In the genomic region with DNA sequence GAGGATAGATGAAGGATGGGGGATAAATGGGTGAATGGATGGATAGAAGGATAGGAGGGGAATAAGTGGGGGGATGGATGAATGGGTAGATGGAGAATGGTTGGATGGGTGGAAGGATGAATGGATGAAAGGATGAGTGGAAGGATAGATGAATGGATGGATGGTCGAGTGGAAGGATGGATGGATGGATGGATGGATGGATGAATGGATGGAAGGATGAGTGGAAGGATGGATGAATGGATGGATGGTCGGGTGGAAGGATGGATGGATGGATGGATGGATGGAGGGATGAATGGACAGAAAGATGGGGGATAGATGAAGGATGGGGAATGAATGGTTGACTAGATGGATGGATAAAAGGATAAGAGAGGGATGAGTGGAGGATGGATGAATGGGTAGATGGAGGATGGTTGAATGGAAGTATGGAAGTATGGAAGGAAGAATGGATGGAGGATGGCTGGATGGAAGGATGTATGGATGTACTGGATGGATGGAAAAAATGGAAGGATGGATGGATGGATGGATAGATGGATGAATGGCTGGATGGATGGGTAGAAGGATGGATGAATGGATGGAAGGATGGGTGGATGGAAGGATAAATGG, we compare ENCODE assay signal across 1 cellular context.
TF ChIP-seq lines count a peak whose summit lies in the region.

No MANE protein-coding gene starts in this region.

TF ChIP-seq in HEK293, 187 proteins besides CTCF, POLR2A, EP300 and RAD21 (continued from another document):
- TF ChIP-seq, protein P1, sequence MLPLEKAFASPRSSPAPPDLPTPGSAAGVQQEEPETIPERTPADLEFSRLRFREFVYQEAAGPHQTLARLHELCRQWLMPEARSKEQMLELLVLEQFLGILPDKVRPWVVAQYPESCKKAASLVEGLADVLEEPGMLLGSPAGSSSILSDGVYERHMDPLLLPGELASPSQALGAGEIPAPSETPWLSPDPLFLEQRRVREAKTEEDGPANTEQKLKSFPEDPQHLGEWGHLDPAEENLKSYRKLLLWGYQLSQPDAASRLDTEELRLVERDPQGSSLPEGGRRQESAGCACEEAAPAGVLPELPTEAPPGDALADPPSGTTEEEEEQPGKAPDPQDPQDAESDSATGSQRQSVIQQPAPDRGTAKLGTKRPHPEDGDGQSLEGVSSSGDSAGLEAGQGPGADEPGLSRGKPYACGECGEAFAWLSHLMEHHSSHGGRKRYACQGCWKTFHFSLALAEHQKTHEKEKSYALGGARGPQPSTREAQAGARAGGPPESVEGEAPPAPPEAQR (tag by site-specific recombination; IDR thresholded peaks at IDR 0.05): no peak
- peak; percentile 99 for TF ChIP-seq ZNF366 (tag by site-specific recombination; conservative IDR thresholded peaks at IDR 0.05)
- no peak for TF ChIP-seq RBAK (tag by site-specific recombination; IDR thresholded peaks at IDR 0.05)
- TF ChIP-seq ZNF157 (tag by site-specific recombination; IDR thresholded peaks at IDR 0.05): no peak
- no peak for TF ChIP-seq ZNF501 (tag by site-specific recombination; IDR thresholded peaks at IDR 0.05)
- TF ChIP-seq ZBTB48 (tag by site-specific recombination; IDR thresholded peaks at IDR 0.05): no peak
- no peak for TF ChIP-seq ZNF202 (tag by site-specific recombination; IDR thresholded peaks at IDR 0.05; ENCODE audit: borderline replicate concordance)
- TF ChIP-seq, protein P2, sequence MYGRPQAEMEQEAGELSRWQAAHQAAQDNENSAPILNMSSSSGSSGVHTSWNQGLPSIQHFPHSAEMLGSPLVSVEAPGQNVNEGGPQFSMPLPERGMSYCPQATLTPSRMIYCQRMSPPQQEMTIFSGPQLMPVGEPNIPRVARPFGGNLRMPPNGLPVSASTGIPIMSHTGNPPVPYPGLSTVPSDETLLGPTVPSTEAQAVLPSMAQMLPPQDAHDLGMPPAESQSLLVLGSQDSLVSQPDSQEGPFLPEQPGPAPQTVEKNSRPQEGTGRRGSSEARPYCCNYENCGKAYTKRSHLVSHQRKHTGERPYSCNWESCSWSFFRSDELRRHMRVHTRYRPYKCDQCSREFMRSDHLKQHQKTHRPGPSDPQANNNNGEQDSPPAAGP (tag by site-specific recombination; IDR thresholded peaks at IDR 0.05): no peak
- TF ChIP-seq, protein P3, sequence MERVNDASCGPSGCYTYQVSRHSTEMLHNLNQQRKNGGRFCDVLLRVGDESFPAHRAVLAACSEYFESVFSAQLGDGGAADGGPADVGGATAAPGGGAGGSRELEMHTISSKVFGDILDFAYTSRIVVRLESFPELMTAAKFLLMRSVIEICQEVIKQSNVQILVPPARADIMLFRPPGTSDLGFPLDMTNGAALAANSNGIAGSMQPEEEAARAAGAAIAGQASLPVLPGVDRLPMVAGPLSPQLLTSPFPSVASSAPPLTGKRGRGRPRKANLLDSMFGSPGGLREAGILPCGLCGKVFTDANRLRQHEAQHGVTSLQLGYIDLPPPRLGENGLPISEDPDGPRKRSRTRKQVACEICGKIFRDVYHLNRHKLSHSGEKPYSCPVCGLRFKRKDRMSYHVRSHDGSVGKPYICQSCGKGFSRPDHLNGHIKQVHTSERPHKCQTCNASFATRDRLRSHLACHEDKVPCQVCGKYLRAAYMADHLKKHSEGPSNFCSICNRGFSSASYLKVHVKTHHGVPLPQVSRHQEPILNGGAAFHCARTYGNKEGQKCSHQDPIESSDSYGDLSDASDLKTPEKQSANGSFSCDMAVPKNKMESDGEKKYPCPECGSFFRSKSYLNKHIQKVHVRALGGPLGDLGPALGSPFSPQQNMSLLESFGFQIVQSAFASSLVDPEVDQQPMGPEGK (tag by site-specific recombination; IDR thresholded peaks at IDR 0.05): no peak
- TF ChIP-seq, protein P4, sequence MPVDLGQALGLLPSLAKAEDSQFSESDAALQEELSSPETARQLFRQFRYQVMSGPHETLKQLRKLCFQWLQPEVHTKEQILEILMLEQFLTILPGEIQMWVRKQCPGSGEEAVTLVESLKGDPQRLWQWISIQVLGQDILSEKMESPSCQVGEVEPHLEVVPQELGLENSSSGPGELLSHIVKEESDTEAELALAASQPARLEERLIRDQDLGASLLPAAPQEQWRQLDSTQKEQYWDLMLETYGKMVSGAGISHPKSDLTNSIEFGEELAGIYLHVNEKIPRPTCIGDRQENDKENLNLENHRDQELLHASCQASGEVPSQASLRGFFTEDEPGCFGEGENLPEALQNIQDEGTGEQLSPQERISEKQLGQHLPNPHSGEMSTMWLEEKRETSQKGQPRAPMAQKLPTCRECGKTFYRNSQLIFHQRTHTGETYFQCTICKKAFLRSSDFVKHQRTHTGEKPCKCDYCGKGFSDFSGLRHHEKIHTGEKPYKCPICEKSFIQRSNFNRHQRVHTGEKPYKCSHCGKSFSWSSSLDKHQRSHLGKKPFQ (tag by site-specific recombination; IDR thresholded peaks at IDR 0.05): no peak
- no peak for TF ChIP-seq ZFP37 (tag by site-specific recombination; IDR thresholded peaks at IDR 0.05)
- TF ChIP-seq SALL2 (tag by site-specific recombination; IDR thresholded peaks at IDR 0.05; ENCODE audit: borderline replicate concordance): no peak
- TF ChIP-seq ZNF174 (tag by site-specific recombination; IDR thresholded peaks at IDR 0.05): no peak
- TF ChIP-seq ZNF155 (tag by site-specific recombination; IDR thresholded peaks at IDR 0.05): 0 out of 2 replicates have a peak, but pooled peaks have one; percentile 16
- TF ChIP-seq ZNF24 (tag by site-specific recombination; IDR thresholded peaks at IDR 0.05): no peak
- no peak for TF ChIP-seq ZBTB21 (tag by site-specific recombination; IDR thresholded peaks at IDR 0.05)
- no peak for TF ChIP-seq ZSCAN16 (tag by site-specific recombination; IDR thresholded peaks at IDR 0.05)
- TF ChIP-seq, protein P5, sequence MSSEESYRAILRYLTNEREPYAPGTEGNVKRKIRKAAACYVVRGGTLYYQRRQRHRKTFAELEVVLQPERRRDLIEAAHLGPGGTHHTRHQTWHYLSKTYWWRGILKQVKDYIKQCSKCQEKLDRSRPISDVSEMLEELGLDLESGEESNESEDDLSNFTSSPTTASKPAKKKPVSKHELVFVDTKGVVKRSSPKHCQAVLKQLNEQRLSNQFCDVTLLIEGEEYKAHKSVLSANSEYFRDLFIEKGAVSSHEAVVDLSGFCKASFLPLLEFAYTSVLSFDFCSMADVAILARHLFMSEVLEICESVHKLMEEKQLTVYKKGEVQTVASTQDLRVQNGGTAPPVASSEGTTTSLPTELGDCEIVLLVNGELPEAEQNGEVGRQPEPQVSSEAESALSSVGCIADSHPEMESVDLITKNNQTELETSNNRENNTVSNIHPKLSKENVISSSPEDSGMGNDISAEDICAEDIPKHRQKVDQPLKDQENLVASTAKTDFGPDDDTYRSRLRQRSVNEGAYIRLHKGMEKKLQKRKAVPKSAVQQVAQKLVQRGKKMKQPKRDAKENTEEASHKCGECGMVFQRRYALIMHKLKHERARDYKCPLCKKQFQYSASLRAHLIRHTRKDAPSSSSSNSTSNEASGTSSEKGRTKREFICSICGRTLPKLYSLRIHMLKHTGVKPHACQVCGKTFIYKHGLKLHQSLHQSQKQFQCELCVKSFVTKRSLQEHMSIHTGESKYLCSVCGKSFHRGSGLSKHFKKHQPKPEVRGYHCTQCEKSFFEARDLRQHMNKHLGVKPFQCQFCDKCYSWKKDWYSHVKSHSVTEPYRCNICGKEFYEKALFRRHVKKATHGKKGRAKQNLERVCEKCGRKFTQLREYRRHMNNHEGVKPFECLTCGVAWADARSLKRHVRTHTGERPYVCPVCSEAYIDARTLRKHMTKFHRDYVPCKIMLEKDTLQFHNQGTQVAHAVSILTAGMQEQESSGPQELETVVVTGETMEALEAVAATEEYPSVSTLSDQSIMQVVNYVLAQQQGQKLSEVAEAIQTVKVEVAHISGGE (tag by site-specific recombination; conservative IDR thresholded peaks at IDR 0.05; ENCODE audit: low read depth): no peak
- TF ChIP-seq ZNF747 (tag by site-specific recombination; IDR thresholded peaks at IDR 0.05): no peak
- TF ChIP-seq, protein P6, sequence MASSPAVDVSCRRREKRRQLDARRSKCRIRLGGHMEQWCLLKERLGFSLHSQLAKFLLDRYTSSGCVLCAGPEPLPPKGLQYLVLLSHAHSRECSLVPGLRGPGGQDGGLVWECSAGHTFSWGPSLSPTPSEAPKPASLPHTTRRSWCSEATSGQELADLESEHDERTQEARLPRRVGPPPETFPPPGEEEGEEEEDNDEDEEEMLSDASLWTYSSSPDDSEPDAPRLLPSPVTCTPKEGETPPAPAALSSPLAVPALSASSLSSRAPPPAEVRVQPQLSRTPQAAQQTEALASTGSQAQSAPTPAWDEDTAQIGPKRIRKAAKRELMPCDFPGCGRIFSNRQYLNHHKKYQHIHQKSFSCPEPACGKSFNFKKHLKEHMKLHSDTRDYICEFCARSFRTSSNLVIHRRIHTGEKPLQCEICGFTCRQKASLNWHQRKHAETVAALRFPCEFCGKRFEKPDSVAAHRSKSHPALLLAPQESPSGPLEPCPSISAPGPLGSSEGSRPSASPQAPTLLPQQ (tag by site-specific recombination; IDR thresholded peaks at IDR 0.05): no peak
